30 cellular contexts compared by ENCODE assay signal in the genomic region with DNA sequence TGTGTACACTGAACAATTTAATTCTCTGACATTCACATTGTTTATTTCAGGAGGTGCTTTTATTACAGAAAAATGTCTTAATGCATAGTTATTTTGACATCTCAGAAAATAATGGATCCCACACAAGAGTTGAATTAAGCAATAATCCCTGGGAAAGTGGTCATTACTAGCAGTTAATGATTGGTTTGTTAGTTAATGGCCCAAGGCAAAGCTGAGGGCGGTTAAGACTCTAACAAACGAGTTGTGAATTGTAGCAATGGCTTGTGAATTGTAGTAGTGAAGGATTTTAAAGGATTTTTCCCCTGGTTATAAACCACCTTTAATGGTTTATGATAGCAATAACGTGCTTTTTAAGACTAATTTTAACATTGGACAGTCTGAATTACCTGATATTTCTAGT.
"Had no signal": no experiment of that assay in that cellular context is flagged by ENCODE, and none has a peak within 500 bp of the region (broad histone marks: within the 10 kb centered on the region; RNA-seq: fewer than 3 reads in every experiment).

No MANE protein-coding gene starts in this region.

- H2AFZ ChIP-seq: hepatocyte had no signal

- H3K36me3 ChIP-seq: gastroesophageal sphincter, heart left ventricle, lower lobe of right lung, neutrophil, pancreas, right atrium auricular region, stomach, tibial artery, upper lobe of right lung, uterus had no signal

- H3K27ac ChIP-seq: dorsolateral prefrontal cortex, epithelial cell of prostate, foreskin keratinocyte, gastroesophageal sphincter, heart left ventricle, hepatocyte, lower lobe of right lung, neutrophil, pancreas, right atrium auricular region, stomach, tibial artery, upper lobe of right lung, uterus had no signal

- H3K4me3 ChIP-seq: dorsolateral prefrontal cortex, gastroesophageal sphincter, heart left ventricle, hepatocyte, lower lobe of right lung, mucosa of descending colon, pancreas, right atrium auricular region, smooth muscle cell, stomach, tibial artery, upper lobe of right lung, uterus had no signal

- H3K27me3 ChIP-seq: dorsolateral prefrontal cortex, foreskin keratinocyte, gastroesophageal sphincter, heart left ventricle, hepatocyte, neutrophil, pancreas, right atrium auricular region, stomach, tibial artery, upper lobe of right lung, uterus had no signal

- H3K4me1 ChIP-seq: foreskin keratinocyte, gastroesophageal sphincter, heart left ventricle, lower lobe of right lung, pancreas, right atrium auricular region, stomach, tibial artery, upper lobe of right lung, uterus had no signal

- H3K4me3 Mint-ChIP-seq: mesothelial cell of epicardium; naive B cell; natural killer cell treated with Interleukin-12 subunit alpha and Interleukin-12 subunit beta and Interleukin-15 and Interleukin-18, amount 100 ng/mL, for 72 hours; neural crest cell; stimulated activated effector memory CD8-positive, alpha-beta T cell treated with anti-CD3 and anti-CD28 coated beads, Interleukin-12 subunit alpha, Interleukin-12 subunit beta, amount 100 ng/mL, for 72 hours had no signal

- H3K27ac Mint-ChIP-seq: naive B cell; natural killer cell treated with Interleukin-12 subunit alpha and Interleukin-12 subunit beta and Interleukin-15 and Interleukin-18, amount 100 ng/mL, for 72 hours; stimulated activated effector memory CD8-positive, alpha-beta T cell treated with anti-CD3 and anti-CD28 coated beads, Interleukin-12 subunit alpha, Interleukin-12 subunit beta, amount 100 ng/mL, for 72 hours had no signal

- H3K36me3 Mint-ChIP-seq: naive B cell; natural killer cell treated with Interleukin-12 subunit alpha and Interleukin-12 subunit beta and Interleukin-15 and Interleukin-18, amount 100 ng/mL, for 72 hours; stimulated activated effector memory CD8-positive, alpha-beta T cell treated with anti-CD3 and anti-CD28 coated beads, Interleukin-12 subunit alpha, Interleukin-12 subunit beta, amount 100 ng/mL, for 72 hours had no signal

- H3K27me3 Mint-ChIP-seq: naive B cell; natural killer cell treated with Interleukin-12 subunit alpha and Interleukin-12 subunit beta and Interleukin-15 and Interleukin-18, amount 100 ng/mL, for 72 hours had no signal

- H3K4me2 ChIP-seq: hepatocyte, smooth muscle cell had no signal

- H3K9me3 Mint-ChIP-seq: naive B cell; stimulated activated effector memory CD8-positive, alpha-beta T cell treated with anti-CD3 and anti-CD28 coated beads, Interleukin-12 subunit alpha, Interleukin-12 subunit beta, amount 100 ng/mL, for 72 hours had no signal

- DNase-seq: cerebellar nuclear complex; dorsolateral prefrontal cortex; effector CD4-positive, alpha-beta T cell; heart left ventricle; kidney; left cardiac atrium; left ventricle myocardium superior; lower lobe of right lung; mucosa of descending colon; naive B cell; pancreas; stimulated activated CD4-positive, alpha-beta T cell treated with anti-CD3 and anti-CD28 coated beads, Interleukin-12 subunit alpha, Interleukin-12 subunit beta, amount 100 ng/mL, for 4 hours; stimulated activated CD4-positive, alpha-beta T cell treated with anti-CD3 and anti-CD28 coated beads, Interleukin-1b, Interleukin-23, amount 100 ng/mL, for 48 hours; stimulated activated CD4-positive, alpha-beta T cell treated with anti-CD3 and anti-CD28 coated beads, Interleukin-4, amount 100 ng/mL, for 24 hours; stimulated activated naive CD4-positive, alpha-beta T cell treated with Interleukin-2 at 50 U/mL for 16 hours; stomach; tibial artery; upper lobe of right lung; uterus had no signal

- H3K4me1 Mint-ChIP-seq: naive B cell; neural crest cell; stimulated activated effector memory CD8-positive, alpha-beta T cell treated with anti-CD3 and anti-CD28 coated beads, Interleukin-12 subunit alpha, Interleukin-12 subunit beta, amount 100 ng/mL, for 72 hours had no signal

- H3K9me3 ChIP-seq: gastroesophageal sphincter, lower lobe of right lung, mucosa of descending colon, neutrophil, pancreas, right atrium auricular region, stomach, tibial artery, upper lobe of right lung, uterus had no signal
